ENCODE assay signal across 23 cellular contexts in the genomic region with DNA sequence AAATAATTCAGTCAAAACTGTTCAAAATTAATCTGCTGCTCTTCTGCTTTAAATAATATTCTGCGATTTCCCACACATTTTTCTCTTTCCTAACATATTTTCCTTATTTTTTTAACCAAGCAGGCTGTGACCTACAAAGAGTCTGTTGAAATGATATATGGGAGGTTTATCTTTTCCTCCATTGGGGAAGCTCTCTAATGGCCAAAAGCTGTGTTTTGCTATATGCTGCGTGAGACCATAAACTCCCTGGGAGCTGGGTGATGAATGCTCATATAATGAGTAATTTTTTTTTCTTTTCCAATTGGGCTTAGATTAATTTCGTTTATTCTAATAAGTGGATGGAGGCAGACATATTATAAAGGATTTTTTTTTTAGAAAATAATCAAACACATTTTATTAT.
"Had no signal": no experiment of that assay in that cellular context is flagged by ENCODE, and none has a peak within 500 bp of the region (broad histone marks: within the 10 kb centered on the region; RNA-seq: fewer than 3 reads in every experiment).

No MANE protein-coding gene starts in this region.

- DNase-seq: activated CD4-positive, alpha-beta T cell treated with anti-CD3 and anti-CD28 coated beads for 4 hours; activated CD4-positive, alpha-beta T cell treated with anti-CD3 and anti-CD28 coated beads, Interleukin-2, amount 50 U/mL, for 4 hours; activated CD4-positive, CD25-positive, alpha-beta regulatory T cell; activated CD8-positive, alpha-beta memory T cell treated with anti-CD3 and anti-CD28 coated beads for 24 hours; activated effector memory CD4-positive, alpha-beta T cell treated with anti-CD3 and anti-CD28 coated beads, Interleukin-2, amount 50 U/mL, for 16 hours; activated naive CD4-positive, alpha-beta T cell treated with anti-CD3 and anti-CD28 coated beads for 36 hours; activated naive CD8-positive, alpha-beta T cell treated with anti-CD3 and anti-CD28 coated beads for 36 hours; adrenal gland; caudate nucleus; cortex of kidney; head of caudate nucleus; hippocampal formation; left cardiac atrium; naive thymus-derived CD4-positive, alpha-beta T cell; ovary; small intestine; stimulated activated CD4-positive, alpha-beta T cell treated with anti-CD3 and anti-CD28 coated beads, Interleukin-4, amount 100 ng/mL, for 24 hours; substantia nigra; thyroid gland; upper lobe of left lung had no signal

- H3K4me3 ChIP-seq: adrenal gland, gastroesophageal sphincter, ovary, thyroid gland, upper lobe of left lung had no signal

- FAIRE-seq: endothelial cell of umbilical vein, keratinocyte had no signal
